ENCODE assay signal across 8 cellular contexts in the genomic region with DNA sequence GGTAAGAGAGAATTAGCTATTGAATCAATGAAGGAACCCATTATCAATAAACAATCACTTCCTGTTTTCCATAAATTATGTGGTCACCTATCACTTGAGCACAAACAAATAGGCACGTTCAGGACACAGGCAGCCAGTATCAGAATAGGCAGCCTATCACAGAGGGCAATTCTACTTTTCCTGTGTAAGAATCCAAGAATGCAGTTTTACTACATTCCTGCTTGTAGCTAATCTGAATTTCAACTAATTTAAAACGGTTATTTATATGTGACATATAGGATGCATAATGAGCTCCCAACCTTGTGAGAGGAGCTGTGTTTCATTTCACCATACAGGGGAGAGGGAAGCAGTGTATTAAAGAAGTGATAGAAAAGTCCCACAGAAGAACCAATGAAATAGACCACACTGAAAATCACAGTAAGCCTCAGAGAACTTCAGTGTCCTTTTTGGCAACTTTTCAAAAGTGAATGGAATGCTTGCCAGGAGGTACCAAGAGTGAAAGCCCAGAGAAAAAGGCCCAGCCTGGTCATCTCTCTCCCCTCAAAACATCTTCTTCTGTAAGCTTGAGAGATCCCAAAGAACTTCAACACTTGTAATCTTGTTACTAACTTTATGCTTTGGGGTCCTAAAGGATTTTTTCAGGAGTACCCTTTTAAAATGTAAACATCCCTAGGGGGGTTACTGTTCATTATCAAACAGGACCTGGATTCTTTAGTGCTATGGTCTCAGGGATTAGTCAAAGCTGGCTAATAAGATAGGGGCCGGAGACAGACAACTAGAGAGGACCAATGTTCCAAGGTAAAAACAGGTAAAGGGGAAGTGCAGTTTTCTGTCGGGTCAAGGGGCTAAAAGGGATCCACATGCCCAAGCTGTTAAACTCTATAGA. TPM values are rescaled to one million over a fixed set of nuclear protein-coding genes. Genes with fewer than 3 reads are reported as not detected.
A peak's percentile ranks its signal among the peaks of the same experiment; 100 is the strongest.
DNase-seq lines count a peak whose midpoint lies in the region; ATAC-seq and TF ChIP-seq lines count a peak whose summit lies in the region.

No MANE protein-coding gene starts in this region.

- no peak for TF ChIP-seq POLR2A in gastrocnemius medialis (IDR thresholded peaks at IDR 0.05)
- no peak for TF ChIP-seq POLR2A in lower leg skin (IDR thresholded peaks at IDR 0.05)

- H3K4me3 ChIP-seq in AG09309 (ENCODE audit: control insufficient read depth, low read depth, low read length) (peak overlapping the region; percentile 64), gastrocnemius medialis (peak overlapping the region; percentile 76 to 84 (median 78)), lower leg skin (ENCODE audit: low read depth, poor library complexity, severe bottlenecking) (no peak overlapping the region)

- H3K4ac ChIP-seq in H9 (ENCODE audit: low read depth, low read length): no peak overlapping the region

- H3K27me3 Mint-ChIP-seq in H9 (ENCODE audit: low read depth) (peaks cover 3% of the 10 kb centered on the region; the same call in 1 of the 2 replicates), WTC11 (ENCODE audit: low read depth) (no peaks in the 10 kb centered on the region)

- no peak overlapping the region for H3K23ac ChIP-seq in H9 (ENCODE audit: insufficient read length, low read depth, low read length)

- H2AFZ ChIP-seq in H9 (ENCODE audit: low read length): no peak overlapping the region

- no peak overlapping the region for H3K56ac ChIP-seq in H9 (ENCODE audit: insufficient read length, low read depth, low read length)

- H3K79me2 ChIP-seq in H9 (ENCODE audit: insufficient read depth, low read length): no peaks in the 10 kb centered on the region

- peaks cover 6% of the 10 kb centered on the region for H3K23me2 ChIP-seq in H9 (ENCODE audit: insufficient read length, low read depth, low read length, poor library complexity, severe bottlenecking)

- DNase-seq in AG09309 (ENCODE audit: low read depth) (no peak), H9 (no peak), WTC11 (ENCODE audit: low spot score) (no peak), glomerular visceral epithelial cell (ENCODE audit: extremely low spot score) (peak; percentile 62), gastrocnemius medialis (no peak), NCI-H2029 treated with DMSO at 0.1 percent for 48 hours (lab: John Stamatoyannopoulos, UW) (no peak), lower leg skin (ENCODE audit: low spot score in 2 of 2) (no peak)

- H3K27me3 ChIP-seq in H9 (ENCODE audit: insufficient read depth, low read length) (no peaks in the 10 kb centered on the region), gastrocnemius medialis (no peaks in the 10 kb centered on the region)

- H3K4me1 Mint-ChIP-seq in H9 (peaks cover 22 to 27% of the 10 kb centered on the region in 2 experiments), WTC11 (peaks cover 24% of the 10 kb centered on the region)

- no peaks in the 10 kb centered on the region for H4K20me1 ChIP-seq in H9 (ENCODE audit: control insufficient read depth, insufficient read depth, insufficient read length)

- H2BK12ac ChIP-seq in H9 (ENCODE audit: insufficient read length, low read depth, low read length): no peak overlapping the region

- no peak overlapping the region for H2BK15ac ChIP-seq in H9 (ENCODE audit: low read depth, low read length)

- peak overlapping the region; percentile 70 to 81 for H3K4me3 Mint-ChIP-seq in H9
- peak overlapping the region; percentile 87 for H3K4me3 Mint-ChIP-seq in WTC11

- H4K5ac ChIP-seq in H9 (ENCODE audit: insufficient read length, low read depth, low read length): no peak overlapping the region

- POLR2A ChIA-PET in WTC11 (lab: Charles Lee): no interaction called here

- intact Hi-C loops in gastrocnemius medialis (cut with DNase I; ENCODE audit: low total_unique reads): loop anchor here (5.0 to 10.0 kb wide), 3 partner anchors 34 to 574 kb away; a partner anchor contains a TSS
- intact Hi-C loops in lower leg skin (cut with DNase I; ENCODE audit: low total_unique reads): no loop called here

- H3K36me3 ChIP-seq in gastrocnemius medialis: peaks cover 0 to 8% of the 10 kb centered on the region in 2 donors

- no peak overlapping the region for H2BK120ac ChIP-seq in H9 (ENCODE audit: low read depth, low read length, poor library complexity, severe bottlenecking)

- H4K91ac ChIP-seq in H9 (ENCODE audit: insufficient read length, low read depth, low read length): no peak overlapping the region

- no peak overlapping the region for H2BK20ac ChIP-seq in H9 (ENCODE audit: low read depth, low read length, poor library complexity, severe bottlenecking)

- H3K27ac ChIP-seq in H9 (ENCODE audit: insufficient read length, low read depth, low read length) (no peak overlapping the region), gastrocnemius medialis (peak overlapping the region; percentile 84 to 92 (median 91))

- in situ Hi-C loops in gastrocnemius medialis (cut with MboI; ENCODE audit: low sequenced_read_pairs in 4 of 4): loop anchor here in 2 of 4 donors (25.0 kb wide), 2 partner anchors 651 to 926 kb away; a partner anchor contains a TSS

- ATAC-seq in WTC11 (peak; percentile 14), gastrocnemius medialis (peak in 1 of 2 donors; percentile 7), GM18517 (IDR thresholded peaks at IDR 0.05; ENCODE audit: unreplicated experiment) (no peak)

- no peaks in the 10 kb centered on the region for H3K9me3 Mint-ChIP-seq in H9
- H3K9me3 Mint-ChIP-seq in WTC11: 0 out of 2 replicates have a peak, but pooled peaks cover 8% of the 10 kb centered on the region

- TF ChIP-seq CTCF in AG09309 (IDR thresholded peaks at IDR 0.05; ENCODE audit: control insufficient read depth, insufficient read depth, low read depth, low read length, missing control alignments): no peak
- no peak for TF ChIP-seq CTCF in H9 (conservative IDR thresholded peaks at IDR 0.05)
- TF ChIP-seq CTCF in WTC11 (IDR thresholded peaks at IDR 0.05): no peak
- no peak for TF ChIP-seq CTCF in gastrocnemius medialis (IDR thresholded peaks at IDR 0.05 in 4 of 5, conservative IDR thresholded peaks at IDR 0.05 in 1 of 5)
- no peak for TF ChIP-seq CTCF in lower leg skin (IDR thresholded peaks at IDR 0.05)

- H4K8ac ChIP-seq in H9 (replicated peaks; ENCODE audit: insufficient read length, low read depth, low read length): no peak overlapping the region

- H3K27ac Mint-ChIP-seq in H9 (peak overlapping the region in 2 of 3 experiments; percentile 45 to 96; a peak in 4 of 7 replicates), WTC11 (peak overlapping the region; percentile 71)

- H2AK5ac ChIP-seq in H9 (ENCODE audit: insufficient read length, low read length): no peak overlapping the region

- peak overlapping the region; percentile 92; the same call in 1 of the 2 replicates for H3K14ac ChIP-seq in H9 (ENCODE audit: insufficient read depth, low read length)

- H3T11ph ChIP-seq in H9 (ENCODE audit: low read length): no peak overlapping the region

- H3K9ac ChIP-seq in H9 (ENCODE audit: extremely low read depth, insufficient read length, low read length): peak overlapping the region; percentile 69

- no CpG with 5 or more reads among the region's 4 CpGs for WGBS in H9 (ENCODE audit: extremely low coverage, insufficient read length, low lambda C conversion rate)
- WGBS in lower leg skin, 2 donors: 34 to 35% methylated on average over 4 of the region's 4 CpGs

- peaks cover under 1 to 25% (median 9%) of the 10 kb centered on the region in 3 experiments for H3K36me3 Mint-ChIP-seq in H9 (ENCODE audit: insufficient read depth in 1 of 3, low read depth in 3 of 3)
- H3K36me3 Mint-ChIP-seq in WTC11: peaks cover 20% of the 10 kb centered on the region

- H2BK5ac ChIP-seq in H9 (ENCODE audit: insufficient read length, low read length): no peak overlapping the region

- H3K4me1 ChIP-seq in H9 (ENCODE audit: insufficient read depth, low read length) (no peaks in the 10 kb centered on the region), gastrocnemius medialis (peaks cover 14 to 29% of the 10 kb centered on the region in 2 donors)

- CTCF ChIA-PET in WTC11 (lab: Charles Lee): interaction anchor here (2.5 kb wide), 1 partner anchor 169 kb away, joined by 14 read pairs; no protein-coding TSS in a partner anchor

- peak overlapping the region; percentile 94 for H3K18ac ChIP-seq in H9 (ENCODE audit: insufficient read length, low read depth, low read length)

- H3K4me2 ChIP-seq in H9 (ENCODE audit: insufficient read depth, insufficient read length, low read length): peak overlapping the region; percentile 71

- H3K9me3 ChIP-seq in H9 (ENCODE audit: control insufficient read depth, low read depth, low read length): no peaks in the 10 kb centered on the region
- no peaks in the 10 kb centered on the region for H3K9me3 ChIP-seq in gastrocnemius medialis

- no peaks in the 10 kb centered on the region for H3K79me1 ChIP-seq in H9 (ENCODE audit: insufficient read depth, low read depth, low read length, poor library complexity, severe bottlenecking)

TF ChIP-seq in WTC11, 78 proteins besides CTCF, POLR2A, EP300 and RAD21:
- TF ChIP-seq, protein P1, sequence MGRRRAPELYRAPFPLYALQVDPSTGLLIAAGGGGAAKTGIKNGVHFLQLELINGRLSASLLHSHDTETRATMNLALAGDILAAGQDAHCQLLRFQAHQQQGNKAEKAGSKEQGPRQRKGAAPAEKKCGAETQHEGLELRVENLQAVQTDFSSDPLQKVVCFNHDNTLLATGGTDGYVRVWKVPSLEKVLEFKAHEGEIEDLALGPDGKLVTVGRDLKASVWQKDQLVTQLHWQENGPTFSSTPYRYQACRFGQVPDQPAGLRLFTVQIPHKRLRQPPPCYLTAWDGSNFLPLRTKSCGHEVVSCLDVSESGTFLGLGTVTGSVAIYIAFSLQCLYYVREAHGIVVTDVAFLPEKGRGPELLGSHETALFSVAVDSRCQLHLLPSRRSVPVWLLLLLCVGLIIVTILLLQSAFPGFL (CRISPR knock-in tag; IDR thresholded peaks at IDR 0.05; ENCODE audit: borderline replicate concordance): no peak
- TF ChIP-seq GABPB1 (CRISPR knock-in tag; IDR thresholded peaks at IDR 0.05): no peak

RNA-seq across cellular contexts. Expression of a gene that starts 1.3 kb away (rescaled TPM):
- 10.5 and 14.7 TPM in 2 replicates for total RNA-seq in H9 (2021)
- 13.6 to 15.9 TPM (median 13.8 TPM) in 3 replicates for total RNA-seq in WTC11 (2021)
- total RNA-seq in gastrocnemius medialis: 10 to 100 TPM in 3 of 4 donors, 1 to 10 TPM in 1; 8.3 to 19.2 (median 17.8) TPM
- 10 to 100 TPM; 13.6 to 16.8 (median 16.4) TPM for total RNA-seq in lower leg skin
